In genomic region chr1:61873581-61873980, GRCh38 we compare ENCODE assay signal across 18 cellular contexts.
A peak's percentile ranks its signal among the peaks of the same experiment; 100 is the strongest.
DNase-seq lines count a peak whose midpoint lies in the region; ATAC-seq, FAIRE-seq and TF ChIP-seq lines count a peak whose summit lies in the region.
"Had no signal": no experiment of that assay in that cellular context is flagged by ENCODE, and none has a peak within 500 bp of the region (broad histone marks: within the 10 kb centered on the region; RNA-seq: fewer than 3 reads in every experiment).

No MANE protein-coding gene starts in this region.

- dilution Hi-C loops in keratinocyte (cut with MboI; ENCODE audit: extremely low pct_ligation_motif_present, low sequenced_read_pairs): no loop called here

- H3K9me3 Mint-ChIP-seq in GM23338: peaks cover 28% of the 10 kb centered on the region

- no peaks in the 10 kb centered on the region for H3K4me1 Mint-ChIP-seq in GM23338
- H3K4me1 Mint-ChIP-seq: CD14-positive monocyte had no signal

- no peaks in the 10 kb centered on the region for H3F3A ChIP-seq in GM23338 (replicated peaks; ENCODE audit: low read depth)

- TF ChIP-seq CTCF in GM23338 (conservative IDR thresholded peaks at IDR 0.05; ENCODE audit: low read depth in 2 of 2) (no peak), keratinocyte (optimal IDR thresholded peaks at IDR 0.05 in 1 of 3, IDR thresholded peaks at IDR 0.05 in 1 of 3, conservative IDR thresholded peaks at IDR 0.05 in 1 of 3; ENCODE audit: extremely low read depth in 1 of 3, insufficient read depth in 2 of 3, low read length in 3 of 3) (no peak), ascending aorta (IDR thresholded peaks at IDR 0.05) (no peak)

- DNase-seq in GM23338 (ENCODE audit: low spot score) (no peak), ecto neural progenitor cell (ENCODE audit: low spot score) (peak; percentile 52), keratinocyte (ENCODE audit: low read depth, low spot score) (no peak), ascending aorta (ENCODE audit: low spot score in 2 of 2) (no peak)
- DNase-seq: ACHN, AML-193, COR-L47, NCI-H1436, NCI-H2029, NCI-H526 treated with DMSO at 0.1 percent for 48 hours, PC-3 had no signal

- H3K9ac ChIP-seq in HUES48 (ENCODE audit: low read depth, low read length): peak overlapping the region; percentile 8; the same call in 1 of the 2 replicates
- H3K9ac ChIP-seq in keratinocyte (ENCODE audit: control insufficient read depth, extremely low read depth, insufficient read depth, low read length): no peak overlapping the region
- H3K9ac ChIP-seq: KMS-11 had no signal

- H3K79me2 ChIP-seq in GM23338 (replicated peaks; ENCODE audit: insufficient read depth): no peaks in the 10 kb centered on the region
- no peaks in the 10 kb centered on the region for H3K79me2 ChIP-seq in keratinocyte (ENCODE audit: control insufficient read depth, insufficient read depth, low read length)

- H3K27me3 ChIP-seq in GM23338 (ENCODE audit: insufficient read depth) (no peaks in the 10 kb centered on the region), HUES48 (ENCODE audit: control insufficient read depth, insufficient read depth, low read length) (no peaks in the 10 kb centered on the region), keratinocyte (ENCODE audit: control insufficient read depth, extremely low read depth, insufficient read depth, low read length) (no peaks in the 10 kb centered on the region), ascending aorta (no peaks in the 10 kb centered on the region)

- 0 out of 2 replicates have a peak, but pooled peaks cover 16% of the 10 kb centered on the region for H3K36me3 ChIP-seq in GM23338 (ENCODE audit: insufficient read depth)
- peaks cover 36% of the 10 kb centered on the region for H3K36me3 ChIP-seq in HUES48 (ENCODE audit: control insufficient read depth, insufficient read depth, low read length)
- peaks cover 8 to 10% of the 10 kb centered on the region in 2 experiments for H3K36me3 ChIP-seq in keratinocyte (ENCODE audit: control insufficient read depth in 2 of 2, extremely low read depth in 1 of 2, insufficient read depth in 2 of 2, low read length in 2 of 2)
- H3K36me3 ChIP-seq in ascending aorta: peaks cover 0 to 22% of the 10 kb centered on the region in 2 donors

- H4K20me1 ChIP-seq in GM23338 (replicated peaks; ENCODE audit: insufficient read depth) (no peaks in the 10 kb centered on the region), keratinocyte (ENCODE audit: control insufficient read depth, extremely low read depth, insufficient read depth, low read length) (no peaks in the 10 kb centered on the region)

- H3K9me1 ChIP-seq in keratinocyte (ENCODE audit: control insufficient read depth, extremely low read depth, insufficient read depth, low read length): no peaks in the 10 kb centered on the region

- H3K27ac ChIP-seq in GM23338 (ENCODE audit: low read depth) (no peak overlapping the region), HUES48 (ENCODE audit: low read depth, low read length) (no peak overlapping the region), keratinocyte (ENCODE audit: control insufficient read depth, insufficient read depth, low read length) (peak overlapping the region; percentile 36), ascending aorta (no peak overlapping the region)
- H3K27ac ChIP-seq: KMS-11, RWPE1 had no signal

- H3K4me3 ChIP-seq in GM23338: no peak overlapping the region
- H3K4me3 ChIP-seq in HUES48 (ENCODE audit: low read depth, low read length): no peak overlapping the region
- no peak overlapping the region for H3K4me3 ChIP-seq in keratinocyte (ENCODE audit: control insufficient read depth in 2 of 3, extremely low read depth in 1 of 3, insufficient read depth in 2 of 3, low read depth in 1 of 3, low read length in 3 of 3)
- no peak overlapping the region for H3K4me3 ChIP-seq in ascending aorta

- H3K9me3 ChIP-seq in HUES48 (ENCODE audit: control insufficient read depth, insufficient read depth, low read length): peaks cover 2% of the 10 kb centered on the region; the same call in 1 of the 2 replicates
- H3K9me3 ChIP-seq in keratinocyte (ENCODE audit: control insufficient read depth, low read depth, low read length): no peaks in the 10 kb centered on the region
- peaks cover 0 to 4% of the 10 kb centered on the region in 2 donors for H3K9me3 ChIP-seq in ascending aorta

- peaks cover 2% of the 10 kb centered on the region for H3K27me3 Mint-ChIP-seq in GM23338 (ENCODE audit: insufficient read depth, low read depth, poor library complexity)

- H3K4me1 ChIP-seq in GM23338 (ENCODE audit: insufficient read depth): no peaks in the 10 kb centered on the region
- no peaks in the 10 kb centered on the region for H3K4me1 ChIP-seq in HUES48 (ENCODE audit: control insufficient read depth, insufficient read depth, low read length)
- peaks cover 5% of the 10 kb centered on the region for H3K4me1 ChIP-seq in keratinocyte (ENCODE audit: control insufficient read depth, extremely low read depth, insufficient read depth, low read length)
- H3K4me1 ChIP-seq in ascending aorta: no peaks in the 10 kb centered on the region

- H3K27ac Mint-ChIP-seq in GM23338: 0 out of 2 replicates have a peak overlapping the region, but pooled peaks have one; percentile 59
- H3K27ac Mint-ChIP-seq: CD14-positive monocyte had no signal

- peaks cover 66% of the 10 kb centered on the region for H3K36me3 Mint-ChIP-seq in GM23338 (ENCODE audit: low read depth)
- H3K36me3 Mint-ChIP-seq: CD14-positive monocyte had no signal

- H3K4me2 ChIP-seq in GM23338 (no peak overlapping the region), keratinocyte (ENCODE audit: control insufficient read depth, extremely low read depth, insufficient read depth, low read depth, low read length) (no peak overlapping the region)
- H3K4me2 ChIP-seq: KMS-11 had no signal

- H3K9me2 ChIP-seq in GM23338 (ENCODE audit: insufficient read depth): peaks cover 4% of the 10 kb centered on the region; the same call in 1 of the 2 replicates

- peak; percentile 64 for FAIRE-seq in keratinocyte (lab: Jason Lieb, UNC)

- no peak overlapping the region for H2AFZ ChIP-seq in GM23338
- H2AFZ ChIP-seq in keratinocyte (ENCODE audit: control insufficient read depth, low read length): no peak overlapping the region

- ATAC-seq in GM23338: no peak
- ATAC-seq in GM21390 (IDR thresholded peaks at IDR 0.05; ENCODE audit: unreplicated experiment): no peak
- ATAC-seq in GM18511 (IDR thresholded peaks at IDR 0.05; ENCODE audit: unreplicated experiment): no peak
- ATAC-seq: HCT116, PC-3 had no signal

- intact Hi-C loops in ascending aorta (cut with DNase I): no loop called here

- H3K4me3 Mint-ChIP-seq in GM23338: no peak overlapping the region
- H3K4me3 Mint-ChIP-seq: CD14-positive monocyte had no signal

TF ChIP-seq in GM23338, 12 proteins besides CTCF, POLR2A, EP300 and RAD21 (continues in another document):
- TF ChIP-seq ZNF331 (CRISPR knock-in tag; IDR thresholded peaks at IDR 0.05; ENCODE audit: low read depth) (no peak), EZH2 (IDR thresholded peaks at IDR 0.05; ENCODE audit: low read depth, unreplicated experiment) (no peak)
